Comparison of ENCODE assay signal across 9 cellular contexts in the genomic region with DNA sequence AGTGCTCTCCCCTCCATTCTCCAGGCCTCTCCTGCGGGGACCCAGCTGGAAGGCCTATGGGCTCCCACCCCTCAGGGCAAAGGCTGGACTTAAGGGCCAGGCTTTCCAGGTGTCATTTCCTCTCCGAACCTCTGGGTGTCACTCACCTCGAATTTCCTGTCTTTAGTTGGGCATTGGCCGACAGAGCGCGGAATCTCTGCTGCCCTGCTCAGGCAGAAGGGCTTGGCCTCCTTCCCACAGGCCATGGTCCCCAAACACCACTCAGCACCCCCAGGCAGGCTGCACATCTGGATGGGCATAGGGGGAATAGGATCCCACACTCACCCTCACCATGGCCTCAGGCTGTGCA.
DNase-seq lines count a peak whose midpoint lies in the region; ATAC-seq, FAIRE-seq and TF ChIP-seq lines count a peak whose summit lies in the region.
"Had no signal": no experiment of that assay in that cellular context is flagged by ENCODE, and none has a peak within 500 bp of the region (broad histone marks: within the 10 kb centered on the region; RNA-seq: fewer than 3 reads in every experiment).

No MANE protein-coding gene starts in this region.

- H3K9me3 Mint-ChIP-seq in activated naive CD4-positive, alpha-beta T cell treated with anti-CD3 and anti-CD28 coated beads, Interleukin-2, amount 10 ng/mL, durations not matched to agents 7 days and 5 days, result no peaks in the 10 kb centered on the region
- H3K9me3 Mint-ChIP-seq in activated naive CD8-positive, alpha-beta T cell treated with anti-CD3 and anti-CD28 coated beads, Interleukin-2, amount 10 ng/mL, durations not matched to agents 7 days and 5 days, result no peaks in the 10 kb centered on the region

- H3K4me1 Mint-ChIP-seq in activated naive CD4-positive, alpha-beta T cell treated with anti-CD3 and anti-CD28 coated beads, Interleukin-2, amount 10 ng/mL, durations not matched to agents 7 days and 5 days, result peaks cover 11% of the 10 kb centered on the region
- peaks cover 10% of the 10 kb centered on the region for H3K4me1 Mint-ChIP-seq in activated naive CD8-positive, alpha-beta T cell treated with anti-CD3 and anti-CD28 coated beads, Interleukin-2, amount 10 ng/mL, durations not matched to agents 7 days and 5 days

- H3K79me2 ChIP-seq in keratinocyte (ENCODE audit: control insufficient read depth, insufficient read depth, low read length), result no peaks in the 10 kb centered on the region

- ATAC-seq in activated naive CD8-positive, alpha-beta T cell treated with anti-CD3 and anti-CD28 coated beads, Interleukin-2, amount 10 ng/mL, durations not matched to agents 7 days and 5 days (ENCODE audit: low read depth), result no peak
- no peak for ATAC-seq in HG02588 (IDR thresholded peaks at IDR 0.05; ENCODE audit: unreplicated experiment)
- no peak for ATAC-seq in GM18867 (IDR thresholded peaks at IDR 0.05; ENCODE audit: unreplicated experiment)

- no peaks in the 10 kb centered on the region for H3K36me3 Mint-ChIP-seq in activated naive CD4-positive, alpha-beta T cell treated with anti-CD3 and anti-CD28 coated beads, Interleukin-2, amount 10 ng/mL, durations not matched to agents 7 days and 5 days
- H3K36me3 Mint-ChIP-seq in activated naive CD8-positive, alpha-beta T cell treated with anti-CD3 and anti-CD28 coated beads, Interleukin-2, amount 10 ng/mL, durations not matched to agents 7 days and 5 days, result no peaks in the 10 kb centered on the region

- no peak for DNase-seq in activated naive CD4-positive, alpha-beta T cell treated with anti-CD3 and anti-CD28 coated beads, Interleukin-2, amount 10 ng/mL, durations not matched to agents 7 days and 5 days
- no peak for DNase-seq in activated naive CD4-positive, alpha-beta T cell (lab: John Stamatoyannopoulos, UW)
- no peak for DNase-seq in activated naive CD8-positive, alpha-beta T cell treated with anti-CD3 and anti-CD28 coated beads, Interleukin-2, amount 10 ng/mL, durations not matched to agents 7 days and 5 days
- DNase-seq in keratinocyte (ENCODE audit: low read depth, low spot score), result no peak
- peak; percentile 24 for DNase-seq in urothelium cell line (ENCODE audit: low spot score)
- no peak for DNase-seq in ureter (ENCODE audit: low spot score)
- DNase-seq: stimulated activated CD4-positive, alpha-beta T cell treated with anti-CD3 and anti-CD28 coated beads, Interleukin-1b, Interleukin-23, amount 100 ng/mL, for 48 hours had no signal

- no peak overlapping the region for H3K4me3 ChIP-seq in keratinocyte (ENCODE audit: control insufficient read depth in 2 of 3, extremely low read depth in 1 of 3, insufficient read depth in 2 of 3, low read depth in 1 of 3, low read length in 3 of 3)

- peak in 1 of 3 experiments; percentile 18 for TF ChIP-seq CTCF in keratinocyte (optimal IDR thresholded peaks at IDR 0.05 in 1 of 3, IDR thresholded peaks at IDR 0.05 in 1 of 3, conservative IDR thresholded peaks at IDR 0.05 in 1 of 3; ENCODE audit: extremely low read depth in 1 of 3, insufficient read depth in 2 of 3, low read length in 3 of 3)

- H3K9ac ChIP-seq in keratinocyte (ENCODE audit: control insufficient read depth, extremely low read depth, insufficient read depth, low read length), result no peak overlapping the region

- dilution Hi-C loops in keratinocyte (cut with MboI; ENCODE audit: extremely low pct_ligation_motif_present, low sequenced_read_pairs), result no loop called here

- peaks cover 61% of the 10 kb centered on the region for H3K27me3 Mint-ChIP-seq in activated naive CD4-positive, alpha-beta T cell treated with anti-CD3 and anti-CD28 coated beads, Interleukin-2, amount 10 ng/mL, durations not matched to agents 7 days and 5 days
- H3K27me3 Mint-ChIP-seq in activated naive CD8-positive, alpha-beta T cell treated with anti-CD3 and anti-CD28 coated beads, Interleukin-2, amount 10 ng/mL, durations not matched to agents 7 days and 5 days, result peaks cover 20% of the 10 kb centered on the region

- H3K4me3 Mint-ChIP-seq in activated naive CD4-positive, alpha-beta T cell treated with anti-CD3 and anti-CD28 coated beads, Interleukin-2, amount 10 ng/mL, durations not matched to agents 7 days and 5 days, result peak overlapping the region; percentile 16
- peak overlapping the region; percentile 70 for H3K4me3 Mint-ChIP-seq in activated naive CD8-positive, alpha-beta T cell treated with anti-CD3 and anti-CD28 coated beads, Interleukin-2, amount 10 ng/mL, durations not matched to agents 7 days and 5 days

- peak overlapping the region; percentile 52 for H2AFZ ChIP-seq in keratinocyte (ENCODE audit: control insufficient read depth, low read length)

- no peak overlapping the region for H3K4me2 ChIP-seq in keratinocyte (ENCODE audit: control insufficient read depth, extremely low read depth, insufficient read depth, low read depth, low read length)

- no peaks in the 10 kb centered on the region for H3K27me3 ChIP-seq in keratinocyte (ENCODE audit: control insufficient read depth, extremely low read depth, insufficient read depth, low read length)

- no peaks in the 10 kb centered on the region for H3K9me1 ChIP-seq in keratinocyte (ENCODE audit: control insufficient read depth, extremely low read depth, insufficient read depth, low read length)

- POLR2A ChIA-PET in activated naive CD8-positive, alpha-beta T cell treated with anti-CD3 and anti-CD28 coated beads, Interleukin-2, amount 10 ng/mL, durations not matched to agents 7 days and 5 days (lab: Charles Lee), result no interaction called here

- peaks cover 15% of the 10 kb centered on the region for H3K4me1 ChIP-seq in keratinocyte (ENCODE audit: control insufficient read depth, extremely low read depth, insufficient read depth, low read length)

- H3K27ac Mint-ChIP-seq in activated naive CD4-positive, alpha-beta T cell treated with anti-CD3 and anti-CD28 coated beads, Interleukin-2, amount 10 ng/mL, durations not matched to agents 7 days and 5 days, result no peak overlapping the region
- no peak overlapping the region for H3K27ac Mint-ChIP-seq in activated naive CD8-positive, alpha-beta T cell treated with anti-CD3 and anti-CD28 coated beads, Interleukin-2, amount 10 ng/mL, durations not matched to agents 7 days and 5 days

- FAIRE-seq in keratinocyte (lab: Jason Lieb, UNC), result no peak
- no peak for FAIRE-seq in urothelium cell line (lab: Jason Lieb, UNC)

- no peak overlapping the region for H3K27ac ChIP-seq in keratinocyte (ENCODE audit: control insufficient read depth, insufficient read depth, low read length)

- H3K9me3 ChIP-seq in keratinocyte (ENCODE audit: control insufficient read depth, low read depth, low read length), result no peaks in the 10 kb centered on the region

- H3K36me3 ChIP-seq in keratinocyte (ENCODE audit: control insufficient read depth in 2 of 2, extremely low read depth in 1 of 2, insufficient read depth in 2 of 2, low read length in 2 of 2), result no peaks in the 10 kb centered on the region

- H4K20me1 ChIP-seq in keratinocyte (ENCODE audit: control insufficient read depth, extremely low read depth, insufficient read depth, low read length), result no peaks in the 10 kb centered on the region

- CTCF ChIA-PET in activated naive CD4-positive, alpha-beta T cell treated with anti-CD3 and anti-CD28 coated beads, Interleukin-2, amount 10 ng/mL, durations not matched to agents 7 days and 5 days (lab: Charles Lee), result interaction anchor here (0.7 to 10.4 kb wide), 7 partner anchors 8 to 285 kb away, joined by 3 to 333 read pairs (median 6); no protein-coding TSS in a partner anchor
